Comparison of ENCODE assay signal across 1 cellular context in the genomic region with DNA sequence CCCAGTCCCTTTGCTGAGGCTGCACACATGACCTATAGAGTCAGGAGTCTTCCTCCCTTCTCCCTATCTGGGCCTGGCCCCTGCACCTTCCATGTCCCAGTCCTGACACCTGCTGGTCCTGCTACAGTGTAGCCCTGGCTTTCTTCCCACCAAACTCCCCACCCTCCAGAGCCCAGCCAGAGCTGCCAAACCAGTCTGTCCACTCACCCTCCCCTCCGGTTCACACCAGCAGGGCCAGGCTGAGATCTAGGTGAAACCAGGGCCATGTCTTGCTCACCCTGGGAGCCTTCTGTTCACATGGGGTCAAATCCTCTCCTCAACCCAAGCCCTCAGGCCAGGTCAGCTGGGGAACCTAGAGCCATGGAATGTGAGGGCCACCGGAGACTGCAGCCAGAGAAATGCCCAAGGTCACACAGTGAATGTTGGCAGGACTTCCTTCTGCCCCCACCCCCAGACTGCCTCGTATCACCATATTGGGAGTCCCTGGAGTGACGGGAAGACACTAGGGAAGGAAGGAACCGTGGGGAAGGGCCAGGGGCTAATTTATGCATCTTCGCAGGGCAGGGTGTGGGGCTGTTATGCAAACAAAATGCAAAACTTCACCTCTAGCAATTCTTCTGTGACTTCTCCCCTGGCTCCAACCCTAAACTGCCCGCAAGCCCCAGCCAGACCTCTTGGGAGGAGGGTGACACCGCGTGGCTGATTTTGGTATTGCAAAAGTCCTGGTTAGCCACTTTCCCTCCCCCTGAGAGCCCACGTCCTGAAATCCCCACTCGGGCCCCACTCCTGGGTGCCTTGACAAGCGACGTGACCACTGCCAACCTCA.
TF ChIP-seq lines count a peak whose summit lies in the region.

No MANE protein-coding gene starts in this region.

TF ChIP-seq in HepG2, 621 proteins besides CTCF, POLR2A, EP300 and RAD21 (continued from another document and continues in another):
- TF ChIP-seq, protein P1, sequence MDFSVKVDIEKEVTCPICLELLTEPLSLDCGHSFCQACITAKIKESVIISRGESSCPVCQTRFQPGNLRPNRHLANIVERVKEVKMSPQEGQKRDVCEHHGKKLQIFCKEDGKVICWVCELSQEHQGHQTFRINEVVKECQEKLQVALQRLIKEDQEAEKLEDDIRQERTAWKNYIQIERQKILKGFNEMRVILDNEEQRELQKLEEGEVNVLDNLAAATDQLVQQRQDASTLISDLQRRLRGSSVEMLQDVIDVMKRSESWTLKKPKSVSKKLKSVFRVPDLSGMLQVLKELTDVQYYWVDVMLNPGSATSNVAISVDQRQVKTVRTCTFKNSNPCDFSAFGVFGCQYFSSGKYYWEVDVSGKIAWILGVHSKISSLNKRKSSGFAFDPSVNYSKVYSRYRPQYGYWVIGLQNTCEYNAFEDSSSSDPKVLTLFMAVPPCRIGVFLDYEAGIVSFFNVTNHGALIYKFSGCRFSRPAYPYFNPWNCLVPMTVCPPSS (IDR thresholded peaks at IDR 0.05) = no peak
- TF ChIP-seq ARNT (IDR thresholded peaks at IDR 0.05) (no peak), ZNF598 (CRISPR knock-in tag; IDR thresholded peaks at IDR 0.05; ENCODE audit: borderline replicate concordance) (peak; percentile 55; the same call in 1 of the 2 replicates), ZNF382 (CRISPR knock-in tag; IDR thresholded peaks at IDR 0.05; ENCODE audit: borderline replicate concordance) (no peak), NFKB2 (CRISPR knock-in tag; IDR thresholded peaks at IDR 0.05; ENCODE audit: borderline replicate concordance) (no peak), KLF11 (CRISPR knock-in tag; IDR thresholded peaks at IDR 0.05) (0 out of 2 replicates have a peak, but pooled peaks have one; percentile 29), RXRB (CRISPR knock-in tag; IDR thresholded peaks at IDR 0.05; ENCODE audit: borderline replicate concordance) (peak; percentile 20; the same call in 1 of the 2 replicates), HNF1B (CRISPR knock-in tag; IDR thresholded peaks at IDR 0.05) (0 out of 2 replicates have a peak, but pooled peaks have one; percentile 8), ZNF652 (CRISPR knock-in tag; IDR thresholded peaks at IDR 0.05; ENCODE audit: borderline replicate concordance, low read depth) (peak; percentile 70; the same call in 1 of the 2 replicates), ZNF274 (CRISPR knock-in tag; IDR thresholded peaks at IDR 0.05) (peak; percentile 61), TEAD3 (CRISPR knock-in tag; optimal IDR thresholded peaks at IDR 0.05; ENCODE audit: borderline replicate concordance) (peak; percentile 36), RARA (CRISPR knock-in tag; IDR thresholded peaks at IDR 0.05) (peak; percentile 4; the same call in 1 of the 2 replicates), BRCA1 (CRISPR knock-in tag; IDR thresholded peaks at IDR 0.05) (0 out of 2 replicates have a peak, but pooled peaks have one; percentile 27), KLF12 (CRISPR knock-in tag; IDR thresholded peaks at IDR 0.05; ENCODE audit: borderline replicate concordance) (no peak), FLYWCH1 (CRISPR knock-in tag; IDR thresholded peaks at IDR 0.05) (no peak), CEBPG (CRISPR knock-in tag; IDR thresholded peaks at IDR 0.05) (peak; percentile 39; the same call in 1 of the 2 replicates), SOX5 (CRISPR knock-in tag; IDR thresholded peaks at IDR 0.05; ENCODE audit: borderline replicate concordance) (no peak), SMARCE1 (IDR thresholded peaks at IDR 0.05; ENCODE audit: borderline replicate concordance) (no peak), ZNF383 (CRISPR knock-in tag; IDR thresholded peaks at IDR 0.05; ENCODE audit: borderline replicate concordance) (no peak), ZNF331 (CRISPR knock-in tag; IDR thresholded peaks at IDR 0.05) (no peak), ELF3 (CRISPR knock-in tag; IDR thresholded peaks at IDR 0.05) (0 out of 2 replicates have a peak, but pooled peaks have one; percentile 20), ZNF547 (CRISPR knock-in tag; IDR thresholded peaks at IDR 0.05) (peak; percentile 54; the same call in 1 of the 2 replicates), ZNF317 (CRISPR knock-in tag; IDR thresholded peaks at IDR 0.05) (peak; percentile 52; the same call in 1 of the 2 replicates), ZNF329 (CRISPR knock-in tag; IDR thresholded peaks at IDR 0.05; ENCODE audit: low read depth) (peak; percentile 85; the same call in 1 of the 2 replicates), ZNF775 (CRISPR knock-in tag; IDR thresholded peaks at IDR 0.05; ENCODE audit: borderline replicate concordance) (peak; percentile 96), CEBPB (IDR thresholded peaks at IDR 0.05; ENCODE audit: borderline replicate concordance, low read depth, low read length) (peak; percentile 22; the same call in 1 of the 2 replicates), PBX3 (CRISPR knock-in tag; IDR thresholded peaks at IDR 0.05; ENCODE audit: borderline replicate concordance) (no peak), PITX1 (CRISPR knock-in tag; IDR thresholded peaks at IDR 0.05) (0 out of 2 replicates have a peak, but pooled peaks have one; percentile 25), ARID4A (CRISPR knock-in tag; IDR thresholded peaks at IDR 0.05; ENCODE audit: borderline replicate concordance) (no peak)
- TF ChIP-seq, protein P2, sequence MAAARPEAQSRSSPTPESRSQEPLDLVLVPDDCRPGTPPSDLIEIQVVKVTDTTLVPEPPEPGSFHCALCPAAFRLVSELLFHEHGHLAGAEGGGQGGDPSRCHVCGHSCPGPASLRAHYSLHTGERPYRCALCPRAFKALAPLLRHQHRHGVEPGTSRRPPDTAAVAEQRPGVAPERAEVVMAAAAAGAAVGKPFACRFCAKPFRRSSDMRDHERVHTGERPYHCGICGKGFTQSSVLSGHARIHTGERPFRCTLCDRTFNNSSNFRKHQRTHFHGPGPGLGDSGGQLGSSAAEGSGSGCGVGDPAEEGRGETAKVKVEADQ (CRISPR knock-in tag; IDR thresholded peaks at IDR 0.05; ENCODE audit: borderline replicate concordance) = peak; percentile 41; the same call in 1 of the 2 replicates
- TF ChIP-seq, protein P3, sequence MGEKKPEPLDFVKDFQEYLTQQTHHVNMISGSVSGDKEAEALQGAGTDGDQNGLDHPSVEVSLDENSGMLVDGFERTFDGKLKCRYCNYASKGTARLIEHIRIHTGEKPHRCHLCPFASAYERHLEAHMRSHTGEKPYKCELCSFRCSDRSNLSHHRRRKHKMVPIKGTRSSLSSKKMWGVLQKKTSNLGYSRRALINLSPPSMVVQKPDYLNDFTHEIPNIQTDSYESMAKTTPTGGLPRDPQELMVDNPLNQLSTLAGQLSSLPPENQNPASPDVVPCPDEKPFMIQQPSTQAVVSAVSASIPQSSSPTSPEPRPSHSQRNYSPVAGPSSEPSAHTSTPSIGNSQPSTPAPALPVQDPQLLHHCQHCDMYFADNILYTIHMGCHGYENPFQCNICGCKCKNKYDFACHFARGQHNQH (CRISPR knock-in tag; IDR thresholded peaks at IDR 0.05) = peak; percentile 40; the same call in 1 of the 2 replicates
- TF ChIP-seq, protein P4, sequence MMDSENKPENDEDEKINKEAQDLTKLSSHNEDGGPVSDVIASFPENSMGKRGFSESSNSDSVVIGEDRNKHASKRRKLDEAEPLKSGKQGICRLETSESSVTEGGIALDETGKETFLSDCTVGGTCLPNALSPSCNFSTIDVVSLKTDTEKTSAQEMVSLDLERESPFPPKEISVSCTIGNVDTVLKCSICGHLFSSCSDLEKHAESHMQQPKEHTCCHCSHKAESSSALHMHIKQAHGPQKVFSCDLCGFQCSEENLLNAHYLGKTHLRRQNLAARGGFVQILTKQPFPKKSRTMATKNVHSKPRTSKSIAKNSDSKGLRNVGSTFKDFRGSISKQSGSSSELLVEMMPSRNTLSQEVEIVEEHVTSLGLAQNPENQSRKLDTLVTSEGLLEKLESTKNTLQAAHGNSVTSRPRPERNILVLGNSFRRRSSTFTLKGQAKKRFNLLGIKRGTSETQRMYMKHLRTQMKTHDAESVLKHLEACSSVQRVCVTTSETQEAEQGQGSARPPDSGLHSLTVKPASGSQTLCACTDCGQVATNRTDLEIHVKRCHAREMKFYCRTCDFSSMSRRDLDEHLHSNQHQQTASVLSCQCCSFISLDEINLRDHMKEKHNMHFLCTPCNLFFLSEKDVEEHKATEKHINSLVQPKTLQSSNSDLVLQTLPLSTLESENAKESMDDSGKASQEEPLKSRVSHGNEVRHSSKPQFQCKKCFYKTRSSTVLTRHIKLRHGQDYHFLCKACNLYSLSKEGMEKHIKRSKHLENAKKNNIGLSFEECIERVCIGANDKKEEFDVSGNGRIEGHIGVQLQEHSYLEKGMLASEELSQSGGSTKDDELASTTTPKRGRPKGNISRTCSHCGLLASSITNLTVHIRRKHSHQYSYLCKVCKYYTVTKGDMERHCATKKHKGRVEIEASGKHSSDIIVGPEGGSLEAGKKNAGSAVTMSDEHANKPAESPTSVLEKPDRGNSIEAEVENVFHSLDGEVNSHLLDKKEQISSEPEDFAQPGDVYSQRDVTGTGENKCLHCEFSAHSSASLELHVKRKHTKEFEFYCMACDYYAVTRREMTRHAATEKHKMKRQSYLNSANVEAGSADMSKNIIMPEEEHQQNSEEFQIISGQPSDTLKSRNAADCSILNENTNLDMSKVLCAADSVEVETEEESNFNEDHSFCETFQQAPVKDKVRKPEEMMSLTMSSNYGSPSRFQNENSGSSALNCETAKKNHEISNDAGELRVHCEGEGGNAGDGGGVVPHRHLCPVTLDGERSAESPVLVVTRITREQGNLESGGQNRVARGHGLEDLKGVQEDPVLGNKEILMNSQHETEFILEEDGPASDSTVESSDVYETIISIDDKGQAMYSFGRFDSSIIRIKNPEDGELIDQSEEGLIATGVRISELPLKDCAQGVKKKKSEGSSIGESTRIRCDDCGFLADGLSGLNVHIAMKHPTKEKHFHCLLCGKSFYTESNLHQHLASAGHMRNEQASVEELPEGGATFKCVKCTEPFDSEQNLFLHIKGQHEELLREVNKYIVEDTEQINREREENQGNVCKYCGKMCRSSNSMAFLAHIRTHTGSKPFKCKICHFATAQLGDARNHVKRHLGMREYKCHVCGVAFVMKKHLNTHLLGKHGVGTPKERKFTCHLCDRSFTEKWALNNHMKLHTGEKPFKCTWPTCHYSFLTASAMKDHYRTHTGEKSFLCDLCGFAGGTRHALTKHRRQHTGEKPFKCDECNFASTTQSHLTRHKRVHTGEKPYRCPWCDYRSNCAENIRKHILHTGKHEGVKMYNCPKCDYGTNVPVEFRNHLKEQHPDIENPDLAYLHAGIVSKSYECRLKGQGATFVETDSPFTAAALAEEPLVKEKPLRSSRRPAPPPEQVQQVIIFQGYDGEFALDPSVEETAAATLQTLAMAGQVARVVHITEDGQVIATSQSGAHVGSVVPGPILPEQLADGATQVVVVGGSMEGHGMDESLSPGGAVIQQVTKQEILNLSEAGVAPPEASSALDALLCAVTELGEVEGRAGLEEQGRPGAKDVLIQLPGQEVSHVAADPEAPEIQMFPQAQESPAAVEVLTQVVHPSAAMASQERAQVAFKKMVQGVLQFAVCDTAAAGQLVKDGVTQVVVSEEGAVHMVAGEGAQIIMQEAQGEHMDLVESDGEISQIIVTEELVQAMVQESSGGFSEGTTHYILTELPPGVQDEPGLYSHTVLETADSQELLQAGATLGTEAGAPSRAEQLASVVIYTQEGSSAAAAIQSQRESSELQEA (CRISPR knock-in tag; IDR thresholded peaks at IDR 0.05; ENCODE audit: not compliant biosample characterization) = peak; percentile 75
